Comparison of ENCODE assay signal across 17 cellular contexts in genomic region chrX:68868316-68868715, GRCh38. TPM values are rescaled to one million over a fixed set of nuclear protein-coding genes. Genes with fewer than 3 reads are reported as not detected.
A peak's percentile ranks its signal among the peaks of the same experiment; 100 is the strongest.
DNase-seq lines count a peak whose midpoint lies in the region; ATAC-seq and TF ChIP-seq lines count a peak whose summit lies in the region.
"Had no signal": no experiment of that assay in that cellular context is flagged by ENCODE, and none has a peak within 500 bp of the region (broad histone marks: within the 10 kb centered on the region; RNA-seq: fewer than 3 reads in every experiment).

No MANE protein-coding gene starts in this region.

- no peaks in the 10 kb centered on the region for H3K36me3 ChIP-seq in Peyer's patch
- no peaks in the 10 kb centered on the region for H3K36me3 ChIP-seq in colonic mucosa
- no peaks in the 10 kb centered on the region for H3K36me3 ChIP-seq in mucosa of stomach (ENCODE audit: control insufficient read depth, insufficient read depth, low read length)
- no peaks in the 10 kb centered on the region for H3K36me3 ChIP-seq in stomach

- no peak for ATAC-seq in HG03457 (IDR thresholded peaks at IDR 0.05; ENCODE audit: unreplicated experiment)
- ATAC-seq: Panc1, Right ventricle myocardium inferior had no signal

- DNase-seq in Peyer's patch (no peak), colonic mucosa (no peak), stomach (no peak), SHP77 (lab: John Stamatoyannopoulos, UW) (no peak)
- no peak for DNase-seq in central memory CD4-positive, alpha-beta T cell
- DNase-seq: Caco-2, DMS153, KG1, NCI-H1436, NCI-H2081 treated with DMSO at 0.1 percent for 48 hours, NCI-H524 had no signal

- TF ChIP-seq CTCF in Peyer's patch (IDR thresholded peaks at IDR 0.05) (no peak), colonic mucosa (IDR thresholded peaks at IDR 0.05) (no peak), stomach (IDR thresholded peaks at IDR 0.05) (no peak)

- H3K27me3 ChIP-seq in Peyer's patch = no peaks in the 10 kb centered on the region
- no peaks in the 10 kb centered on the region for H3K27me3 ChIP-seq in colonic mucosa
- H3K27me3 ChIP-seq in mucosa of stomach (ENCODE audit: control insufficient read depth, insufficient read depth, low read length) = no peaks in the 10 kb centered on the region
- H3K27me3 ChIP-seq in stomach = peaks cover 0 to 7% (median 0%) of the 10 kb centered on the region in 3 donors

- TF ChIP-seq POLR2A in Peyer's patch (IDR thresholded peaks at IDR 0.05) (no peak), stomach (IDR thresholded peaks at IDR 0.05) (no peak)

- no peak for TF ChIP-seq EP300 in stomach (IDR thresholded peaks at IDR 0.05)

- H3K9ac ChIP-seq in colonic mucosa (ENCODE audit: low read depth in 2 of 2, low read length in 2 of 2) = no peak overlapping the region
- peak overlapping the region; percentile 39 for H3K9ac ChIP-seq in mucosa of stomach (ENCODE audit: low read length)

- H3K27ac ChIP-seq in Peyer's patch (peak overlapping the region in 3 of 4 donors; percentile 53 to 89 (median 88)), colonic mucosa (peak overlapping the region; percentile 34), stomach (peak overlapping the region in 4 of 5 donors; percentile 35 to 53 (median 44))
- H3K27ac ChIP-seq: C4-2B had no signal

- 87 to 90% (median 90%) methylated on average over 3 of the region's 3 CpGs for WGBS in stomach, 5 donors

- H3K4me1 ChIP-seq in Peyer's patch = no peaks in the 10 kb centered on the region
- H3K4me1 ChIP-seq in colonic mucosa = no peaks in the 10 kb centered on the region
- H3K4me1 ChIP-seq in mucosa of stomach (ENCODE audit: control insufficient read depth, insufficient read depth, low read length) = peaks cover 54% of the 10 kb centered on the region
- H3K4me1 ChIP-seq in stomach = peaks cover 0 to 10% (median 0%) of the 10 kb centered on the region in 4 donors

- H3K9me3 ChIP-seq in Peyer's patch (no peaks in the 10 kb centered on the region), colonic mucosa (no peaks in the 10 kb centered on the region), mucosa of stomach (ENCODE audit: control insufficient read depth, low read length) (no peaks in the 10 kb centered on the region), stomach (no peaks in the 10 kb centered on the region)
- H3K9me3 ChIP-seq: Caco-2 had no signal

- no peak overlapping the region for H3K4me3 ChIP-seq in Peyer's patch
- H3K4me3 ChIP-seq in colonic mucosa = no peak overlapping the region
- no peak overlapping the region for H3K4me3 ChIP-seq in mucosa of stomach (ENCODE audit: low read length)
- no peak overlapping the region for H3K4me3 ChIP-seq in stomach
- H3K4me3 ChIP-seq: GM23338 had no signal

- intact Hi-C loops in colonic mucosa (cut with DNase I) (no loop called here), stomach (cut with DNase I; ENCODE audit: low total_unique reads) (no loop called here)

RNA-seq across cellular contexts. Expression of gene EFNB1, which starts 39.5 kb away (rescaled TPM):
- total RNA-seq in Peyer's patch (10 to 100 TPM; 19.0 to 77.6 (median 55.3) TPM), colonic mucosa (10 to 100 TPM; 77.9 to 92.2 TPM), stomach (100 to 1,000 TPM in 1 of 5 donors, 10 to 100 TPM in 3, 1 to 10 TPM in 1; 5.8 to 160 (median 26.1) TPM)
- polyA plus RNA-seq in stomach = 10 to 100 TPM in 2 of 3 donors, 1 to 10 TPM in 1; 9.2 to 15.0 (median 10.1) TPM

Comparison
In these comparisons a context has a peak if more than half of its experiments do, and no peak if none do; other contexts are left out.
1. H3K27ac ChIP-seq: peak in every context shown above with its lines; median percentile 88 in Peyer's patch; 44 in stomach; 34 in colonic mucosa.